In genomic region chr18:40235881-40236280, GRCh38 we compare ENCODE assay signal across 19 cellular contexts.
DNase-seq lines count a peak whose midpoint lies in the region; ATAC-seq and TF ChIP-seq lines count a peak whose summit lies in the region.
"Had no signal": no experiment of that assay in that cellular context is flagged by ENCODE, and none has a peak within 500 bp of the region (broad histone marks: within the 10 kb centered on the region; RNA-seq: fewer than 3 reads in every experiment).

No MANE protein-coding gene starts in this region.

- peaks cover 4% of the 10 kb centered on the region for H3K4me1 ChIP-seq in mesendoderm (ENCODE audit: control insufficient read depth, low read depth, low read length)
- peaks cover 5% of the 10 kb centered on the region for H3K4me1 ChIP-seq in neuron (ENCODE audit: insufficient read depth, low read length)
- no peaks in the 10 kb centered on the region for H3K4me1 ChIP-seq in BE2C
- H3K4me1 ChIP-seq: A549, BLaER1 had no signal

- H2BK5ac ChIP-seq in mesendoderm (ENCODE audit: low read length): no peak overlapping the region

- no peak overlapping the region for H3K27ac ChIP-seq in mesendoderm (ENCODE audit: low read depth, low read length)
- H3K27ac ChIP-seq: 22Rv1, A549, BLaER1, GM23248, HL-60 had no signal

- peak overlapping the region; percentile 67 for H2AFZ ChIP-seq in neuron (ENCODE audit: low read depth, low read length)
- H2AFZ ChIP-seq: GM23248 had no signal

- intact Hi-C loops in sciatic nerve (cut with DNase I): no loop called here

- peak; percentile 43 for DNase-seq in NCI-H748 (lab: John Stamatoyannopoulos, UW; ENCODE audit: unreplicated experiment)
- DNase-seq in NCI-H748 treated with DMSO at 0.1 percent for 48 hours (lab: John Stamatoyannopoulos, UW): no peak
- no peak for DNase-seq in mesendoderm
- DNase-seq in sciatic nerve (ENCODE audit: low spot score): no peak
- no peak for DNase-seq in BE2C
- DNase-seq: AML-193; Calu3; CD4-positive, alpha-beta memory T cell; DMS79 treated with DMSO at 0.1 percent for 48 hours; GM23248; HCEC 1CT had no signal

- H3K9ac ChIP-seq in mesendoderm (ENCODE audit: low read length): no peak overlapping the region
- H3K9ac ChIP-seq: BLaER1, GM23248 had no signal

- no peak for TF ChIP-seq CTCF in BE2C (IDR thresholded peaks at IDR 0.05; ENCODE audit: low read depth, low read length)

- H3K23ac ChIP-seq in mesendoderm (ENCODE audit: low read length): no peak overlapping the region

- WGBS in mesendoderm (ENCODE audit: extremely low coverage, insufficient coverage, low lambda C conversion rate): no CpG with 5 or more reads among the region's 5 CpGs

- H4K8ac ChIP-seq in mesendoderm (ENCODE audit: low read depth, low read length): no peak overlapping the region

- H3K36me3 ChIP-seq in mesendoderm (ENCODE audit: control insufficient read depth, insufficient read depth, low read length) (no peaks in the 10 kb centered on the region), neuron (ENCODE audit: insufficient read depth, low read length) (no peaks in the 10 kb centered on the region), BE2C (no peaks in the 10 kb centered on the region)
- H3K36me3 ChIP-seq: BLaER1 had no signal

- no peak overlapping the region for H4K5ac ChIP-seq in mesendoderm (ENCODE audit: low read length)

- peak overlapping the region; percentile 45 for H2BK15ac ChIP-seq in mesendoderm (replicated peaks; ENCODE audit: low read depth)

- no peak overlapping the region for H3K4ac ChIP-seq in mesendoderm (ENCODE audit: low read depth, low read length)

- H2AK5ac ChIP-seq in mesendoderm (ENCODE audit: low read length): no peak overlapping the region

- no peak overlapping the region for H3K4me2 ChIP-seq in mesendoderm (ENCODE audit: low read length)
- H3K4me2 ChIP-seq: A549, BLaER1 had no signal

- H3K27me3 ChIP-seq in mesendoderm (ENCODE audit: insufficient read depth, low read length, poor library complexity): no peaks in the 10 kb centered on the region
- no peaks in the 10 kb centered on the region for H3K27me3 ChIP-seq in neuron (ENCODE audit: insufficient read depth, low read length)
- no peaks in the 10 kb centered on the region for H3K27me3 ChIP-seq in BE2C
- H3K27me3 ChIP-seq: BLaER1 had no signal

- H3K79me2 ChIP-seq in mesendoderm (ENCODE audit: control insufficient read depth, insufficient read depth, low read length): no peaks in the 10 kb centered on the region

- H3K79me1 ChIP-seq in mesendoderm (ENCODE audit: low read length): no peaks in the 10 kb centered on the region

- H2BK120ac ChIP-seq in mesendoderm (ENCODE audit: low read depth, low read length): no peak overlapping the region

- ATAC-seq in HG02981 (IDR thresholded peaks at IDR 0.05; ENCODE audit: unreplicated experiment): no peak
- ATAC-seq in GM21786 (IDR thresholded peaks at IDR 0.05; ENCODE audit: unreplicated experiment): no peak
- no peak for ATAC-seq in sciatic nerve
- ATAC-seq: A549, GM12878 had no signal

- H3K4me3 ChIP-seq in mesendoderm (ENCODE audit: low read length) (no peak overlapping the region), neuron (ENCODE audit: low read length) (no peak overlapping the region), BE2C (ENCODE audit: low read depth, low read length) (no peak overlapping the region)
- H3K4me3 ChIP-seq: A549, BLaER1, GM12878, GM23248 had no signal

- H3K9me3 ChIP-seq in neuron (ENCODE audit: low read length) (no peaks in the 10 kb centered on the region), BE2C (no peaks in the 10 kb centered on the region)
- H3K9me3 ChIP-seq: A549, BLaER1 had no signal

- H3K18ac ChIP-seq in mesendoderm (ENCODE audit: low read length): peak overlapping the region; percentile 39

- no peak overlapping the region for H3K56ac ChIP-seq in mesendoderm (ENCODE audit: low read length)
